14 cellular contexts compared by ENCODE assay signal in the genomic region with DNA sequence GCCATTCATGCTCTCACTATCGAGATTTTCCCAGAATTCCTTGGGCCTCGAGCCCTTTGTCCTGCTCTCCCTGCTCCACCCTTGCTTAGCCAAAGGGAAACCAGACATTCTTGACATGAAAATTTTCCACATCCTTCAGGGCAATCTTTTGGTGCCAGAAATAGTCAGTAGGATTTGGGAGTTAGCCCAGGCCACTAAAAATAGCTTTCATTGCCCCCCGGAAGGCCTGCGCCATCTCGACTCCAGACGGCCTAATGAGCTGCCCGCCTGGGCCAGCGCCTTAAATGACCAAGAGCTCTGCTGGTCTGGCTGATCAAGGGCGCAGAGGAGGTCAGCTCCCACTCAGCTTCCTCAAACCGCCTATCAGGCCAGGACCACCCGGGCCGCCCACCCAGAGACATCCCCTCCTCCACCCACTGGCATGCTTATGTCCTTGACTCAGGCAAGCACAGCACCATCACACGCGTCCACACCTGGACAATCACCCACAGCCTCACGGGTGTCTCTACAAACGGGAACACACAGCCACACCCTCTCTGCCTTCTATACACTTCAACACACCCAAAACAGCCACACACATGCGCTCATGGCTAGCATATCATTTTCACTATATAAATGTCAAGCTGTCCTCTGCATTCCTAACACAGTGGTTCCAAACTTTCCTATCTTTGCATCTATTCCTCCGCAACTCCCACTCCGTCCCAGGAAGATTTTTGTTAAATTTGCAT. TPM values are rescaled to one million over a fixed set of nuclear protein-coding genes. Genes with fewer than 3 reads are reported as not detected.
DNase-seq lines count a peak whose midpoint lies in the region; ATAC-seq and TF ChIP-seq lines count a peak whose summit lies in the region.
"Had no signal": no experiment of that assay in that cellular context is flagged by ENCODE, and none has a peak within 500 bp of the region (broad histone marks: within the 10 kb centered on the region; RNA-seq: fewer than 3 reads in every experiment).

No MANE protein-coding gene starts in this region.

- 46 to 52% methylated on average over 19 of the region's 19 CpGs for WGBS in esophagus, 2 donors
- 76% methylated on average over 19 of the region's 19 CpGs for WGBS in liver

- H2AFZ ChIP-seq in Karpas-422 (ENCODE audit: low read length) = no peak overlapping the region

- no peak overlapping the region for H3K9ac ChIP-seq in liver (ENCODE audit: low read depth in 1 of 2, low read length in 2 of 2)
- H3K9ac ChIP-seq in skeletal muscle tissue (ENCODE audit: low read depth in 1 of 3, low read length in 3 of 3) = peak overlapping the region in 2 of 3 donors; percentile 60 to 63
- H3K9ac ChIP-seq in Karpas-422 (ENCODE audit: low read length) = no peak overlapping the region

- H3K4me3 ChIP-seq in HEK293 (ENCODE audit: low read depth, low read length) = no peak overlapping the region
- no peak overlapping the region for H3K4me3 ChIP-seq in esophagus (ENCODE audit: low read depth in 1 of 2, low read length in 2 of 2)
- no peak overlapping the region for H3K4me3 ChIP-seq in liver (ENCODE audit: low read depth in 1 of 3, low read length in 3 of 3)
- H3K4me3 ChIP-seq in skeletal muscle tissue (ENCODE audit: low read length in 3 of 3) = peak overlapping the region in 1 of 3 donors; percentile 55
- no peak overlapping the region for H3K4me3 ChIP-seq in Karpas-422 (ENCODE audit: low read length)

- H3K9me2 ChIP-seq in Karpas-422 (replicated peaks; ENCODE audit: insufficient read depth, low read length) = no peaks in the 10 kb centered on the region

- DNase-seq in Karpas-422 = no peak
- DNase-seq in NCI-H526 treated with DMSO at 0.1 percent for 48 hours (lab: John Stamatoyannopoulos, UW) = no peak
- DNase-seq: activated CD8-positive, alpha-beta T cell treated with anti-CD3 and anti-CD28 coated beads for 36 hours; activated naive CD4-positive, alpha-beta T cell treated with anti-CD3 and anti-CD28 coated beads, Interleukin-2, amount 10 ng/mL, durations not matched to agents 7 days and 5 days; H9; NCI-H2029 treated with DMSO at 0.1 percent for 48 hours; T-helper 2 cell had no signal

- H4K20me1 ChIP-seq in Karpas-422 (ENCODE audit: insufficient read depth, low read depth, low read length) = no peaks in the 10 kb centered on the region

- no peak for ATAC-seq in HG03196 (IDR thresholded peaks at IDR 0.05; ENCODE audit: unreplicated experiment)
- no peak for ATAC-seq in GM18870 (IDR thresholded peaks at IDR 0.05; ENCODE audit: unreplicated experiment)
- ATAC-seq: activated CD8-positive, alpha-beta T cell treated with anti-CD3 and anti-CD28 coated beads for 36 hours had no signal

- TF ChIP-seq CTCF in HEK293 (tag by site-specific recombination; IDR thresholded peaks at IDR 0.05) (no peak), liver (IDR thresholded peaks at IDR 0.05; ENCODE audit: low read depth, low read length, missing input control) (no peak)

- H3K4me1 ChIP-seq in HEK293 (ENCODE audit: control insufficient read depth, insufficient read depth, low read length) = no peaks in the 10 kb centered on the region
- H3K4me1 ChIP-seq in esophagus (ENCODE audit: control insufficient read depth in 2 of 2, insufficient read depth in 2 of 2, low read length in 1 of 2) = peaks cover 0 to 10% of the 10 kb centered on the region in 2 donors
- no peaks in the 10 kb centered on the region for H3K4me1 ChIP-seq in liver (ENCODE audit: control insufficient read depth in 4 of 4, insufficient read depth in 4 of 4, low read length in 3 of 4)
- H3K4me1 ChIP-seq in skeletal muscle tissue (ENCODE audit: control insufficient read depth in 3 of 3, insufficient read depth in 3 of 3, low read length in 3 of 3) = peaks cover 27 to 35% (median 33%) of the 10 kb centered on the region in 3 donors
- no peaks in the 10 kb centered on the region for H3K4me1 ChIP-seq in Karpas-422 (ENCODE audit: low read length)

- H3K4me2 ChIP-seq in Karpas-422 (ENCODE audit: low read depth, low read length, poor library complexity, severe bottlenecking) = no peak overlapping the region

- CTCF ChIA-PET in HEK293 (lab: Yijun Ruan, JAX) = interaction anchor here (1.1 to 1.5 kb wide), 2 partner anchors 15 to 22 kb away, joined by 3 to 4 read pairs; no protein-coding TSS in a partner anchor

- no peaks in the 10 kb centered on the region for H3K27me3 ChIP-seq in esophagus (ENCODE audit: control insufficient read depth in 1 of 2, insufficient read depth in 2 of 2, low read length in 2 of 2)
- H3K27me3 ChIP-seq in liver (ENCODE audit: control insufficient read depth in 4 of 4, insufficient read depth in 4 of 4, low read length in 3 of 4) = no peaks in the 10 kb centered on the region
- H3K27me3 ChIP-seq in skeletal muscle tissue (ENCODE audit: control insufficient read depth in 3 of 3, insufficient read depth in 3 of 3, low read length in 3 of 3) = no peaks in the 10 kb centered on the region
- H3K27me3 ChIP-seq in Karpas-422 (ENCODE audit: low read length) = no peaks in the 10 kb centered on the region

- H3K36me3 ChIP-seq in HEK293 (ENCODE audit: control insufficient read depth in 2 of 2, insufficient read depth in 1 of 2, low read length in 2 of 2) = no peaks in the 10 kb centered on the region
- no peaks in the 10 kb centered on the region for H3K36me3 ChIP-seq in esophagus (ENCODE audit: control insufficient read depth in 2 of 2, insufficient read depth in 2 of 2, low read length in 1 of 2)
- no peaks in the 10 kb centered on the region for H3K36me3 ChIP-seq in liver (ENCODE audit: control insufficient read depth in 4 of 4, insufficient read depth in 3 of 4, low read depth in 1 of 4, low read length in 3 of 4)
- H3K36me3 ChIP-seq in skeletal muscle tissue (ENCODE audit: control insufficient read depth in 3 of 3, insufficient read depth in 3 of 3, low read length in 3 of 3) = no peaks in the 10 kb centered on the region
- H3K36me3 ChIP-seq in Karpas-422 (ENCODE audit: insufficient read depth, low read length) = no peaks in the 10 kb centered on the region

- no peak overlapping the region for H3K27ac ChIP-seq in HEK293 (ENCODE audit: extremely low read depth, low read depth, low read length)
- peak overlapping the region; percentile 30 to 81 for H3K27ac ChIP-seq in esophagus (ENCODE audit: low read depth in 2 of 2, low read length in 1 of 2)
- peak overlapping the region; percentile 7 to 54 for H3K27ac ChIP-seq in liver (ENCODE audit: low read depth in 1 of 2, low read length in 2 of 2)
- peak overlapping the region; percentile 79 for H3K27ac ChIP-seq in skeletal muscle tissue (ENCODE audit: low read depth, low read length)
- H3K27ac ChIP-seq in Karpas-422 (ENCODE audit: low read length) = no peak overlapping the region
- H3K27ac ChIP-seq: C4-2B had no signal

- H3K9me3 ChIP-seq in HEK293 (ENCODE audit: control insufficient read depth, insufficient read depth, low read depth, low read length) (no peaks in the 10 kb centered on the region), esophagus (ENCODE audit: control insufficient read depth in 2 of 2, insufficient read depth in 1 of 2, low read depth in 1 of 2, low read length in 1 of 2) (no peaks in the 10 kb centered on the region), liver (ENCODE audit: control insufficient read depth in 4 of 4, low read length in 3 of 4) (no peaks in the 10 kb centered on the region), skeletal muscle tissue (ENCODE audit: control insufficient read depth in 3 of 3, low read length in 3 of 3) (no peaks in the 10 kb centered on the region), Karpas-422 (ENCODE audit: low read length) (no peaks in the 10 kb centered on the region)

- TF ChIP-seq RAD21 in liver (IDR thresholded peaks at IDR 0.05) = no peak

- POLR2A ChIA-PET in HEK293 (lab: Yijun Ruan, JAX) = interaction anchor here (1.3 kb wide), 1 partner anchor 21 kb away, joined by 5 read pairs; the partner anchor contains the start of gene DUSP1

- no peaks in the 10 kb centered on the region for H3K79me2 ChIP-seq in Karpas-422 (ENCODE audit: low read length)

TF ChIP-seq in HEK293, 187 proteins besides CTCF, POLR2A, EP300 and RAD21 (continues in another document):
- TF ChIP-seq ZNF596 (tag by site-specific recombination; IDR thresholded peaks at IDR 0.05) (no peak), ZNF768 (tag by site-specific recombination; IDR thresholded peaks at IDR 0.05) (no peak), ZNF2 (tag by site-specific recombination; IDR thresholded peaks at IDR 0.05) (no peak), ZNF10 (tag by site-specific recombination; IDR thresholded peaks at IDR 0.05) (no peak)
- TF ChIP-seq, protein P1, sequence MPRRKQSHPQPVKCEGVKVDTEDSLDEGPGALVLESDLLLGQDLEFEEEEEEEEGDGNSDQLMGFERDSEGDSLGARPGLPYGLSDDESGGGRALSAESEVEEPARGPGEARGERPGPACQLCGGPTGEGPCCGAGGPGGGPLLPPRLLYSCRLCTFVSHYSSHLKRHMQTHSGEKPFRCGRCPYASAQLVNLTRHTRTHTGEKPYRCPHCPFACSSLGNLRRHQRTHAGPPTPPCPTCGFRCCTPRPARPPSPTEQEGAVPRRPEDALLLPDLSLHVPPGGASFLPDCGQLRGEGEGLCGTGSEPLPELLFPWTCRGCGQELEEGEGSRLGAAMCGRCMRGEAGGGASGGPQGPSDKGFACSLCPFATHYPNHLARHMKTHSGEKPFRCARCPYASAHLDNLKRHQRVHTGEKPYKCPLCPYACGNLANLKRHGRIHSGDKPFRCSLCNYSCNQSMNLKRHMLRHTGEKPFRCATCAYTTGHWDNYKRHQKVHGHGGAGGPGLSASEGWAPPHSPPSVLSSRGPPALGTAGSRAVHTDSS (tag by site-specific recombination; IDR thresholded peaks at IDR 0.05) = no peak

TF ChIP-seq in liver, 16 proteins besides CTCF, POLR2A, EP300 and RAD21 (continues in another document):
- TF ChIP-seq RXRA (IDR thresholded peaks at IDR 0.05) (peak; percentile 11 to 40), HNF4G (IDR thresholded peaks at IDR 0.05) (no peak)

RNA-seq across cellular contexts. Expression of gene DUSP1, which starts 20.9 kb away (rescaled TPM):
- polyA plus RNA-seq in esophagus (100 to 1,000 TPM in 1 of 2 donors, 10 to 100 TPM in 1; 90.4 to 129 TPM), liver (100 to 1,000 TPM; 124 to 237 TPM)
- total RNA-seq in liver (10 to 100 TPM; 53.2 to 95.0 TPM), skeletal muscle tissue (67.3 TPM)
- total RNA-seq in Karpas-422 (2014; rRNA removed; shearing (Covaris generic); ENCODE audit: low replicate concordance) = 9.0 and 10.5 TPM in 2 replicates

Comparison
In these comparisons a context has a peak if more than half of its experiments do, and no peak if none do; other contexts are left out.
1. H3K27ac ChIP-seq: peak in esophagus (2 of 2), liver (2 of 2) and skeletal muscle tissue (single experiment); none in HEK293 (single experiment) and Karpas-422 (single experiment).
2. H3K9ac ChIP-seq: peak in skeletal muscle tissue (2 of 3); none in liver (0 of 2) and Karpas-422 (single experiment).